Comparison of ENCODE assay signal across 8 cellular contexts in the genomic region with DNA sequence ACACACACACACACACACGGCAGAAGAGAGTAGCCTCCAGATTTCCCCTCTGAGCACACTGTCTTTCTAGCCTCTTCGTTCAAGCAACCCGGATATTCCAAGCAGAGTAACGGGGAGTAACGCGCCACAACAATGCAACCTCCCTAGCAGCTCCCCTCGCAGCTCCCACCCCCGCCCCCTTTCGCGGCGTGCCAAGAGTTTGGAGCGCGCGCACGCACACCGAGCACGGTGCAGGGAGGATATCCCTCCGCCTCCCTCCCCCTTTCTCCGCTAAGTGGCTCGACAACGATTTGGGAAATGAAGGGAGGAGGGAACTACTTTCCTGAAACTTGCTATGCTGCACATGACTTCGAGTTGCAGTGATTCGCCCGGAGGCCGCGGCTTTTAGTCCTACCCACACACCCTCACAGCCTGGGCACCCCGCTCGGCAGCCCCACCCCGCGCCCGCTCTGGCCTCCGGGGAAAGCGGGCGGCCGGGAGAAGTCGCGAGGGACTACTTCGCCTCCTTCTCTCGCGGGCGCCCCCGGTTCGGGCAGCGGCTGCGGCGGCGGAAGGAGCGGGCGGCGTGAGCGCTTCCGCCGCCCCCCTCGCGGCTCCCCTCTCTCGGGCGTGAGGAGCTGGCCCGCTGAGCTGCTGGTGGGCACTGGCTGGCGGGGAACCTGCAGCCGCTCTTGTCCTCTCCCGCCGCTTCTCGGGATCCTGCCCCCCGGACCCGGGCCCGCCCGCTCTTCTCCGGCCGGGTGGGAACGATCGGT. TPM values are rescaled to one million over a fixed set of nuclear protein-coding genes. Genes with fewer than 3 reads are reported as not detected.
DNase-seq lines count a peak whose midpoint lies in the region; ATAC-seq and TF ChIP-seq lines count a peak whose summit lies in the region.

No MANE protein-coding gene starts in this region.

- peaks cover 28% of the 10 kb centered on the region for H3K4me1 ChIP-seq in OCI-LY7 (ENCODE audit: insufficient read depth, low read length, poor library complexity, severe bottlenecking)

- H2AFZ ChIP-seq in OCI-LY7 (ENCODE audit: low read length) = peak overlapping the region; percentile 88

- H3K79me2 ChIP-seq in OCI-LY7 (ENCODE audit: insufficient read depth, low read depth, low read length) = peaks cover 35% of the 10 kb centered on the region

- intact Hi-C loops in CD4-positive, alpha-beta T cell (cut with DNase I, micrococcal nuclease) = loop anchor here (10.0 kb wide), 2 partner anchors 103 to 453 kb away; no protein-coding TSS in a partner anchor
- intact Hi-C loops in OCI-LY7 (cut with micrococcal nuclease; ENCODE audit: unreplicated experiment) = loop anchor here (1.0 to 5.0 kb wide), 5 partner anchors 60 to 249 kb away; no protein-coding TSS in a partner anchor

- CTCF ChIA-PET in CD4-positive, alpha-beta T cell (lab: Charles Lee) = interaction anchor here (0.6 kb wide), 1 partner anchor 1847 kb away, joined by 3 read pairs; no protein-coding TSS in a partner anchor
- CTCF ChIA-PET in OCI-LY7 (lab: Charles Lee; ENCODE audit: unreplicated experiment) = interaction anchor here (0.6 to 1.0 kb wide), 2 partner anchors 147 to 175 kb away, joined by 3 read pairs; no protein-coding TSS in a partner anchor

- no peaks in the 10 kb centered on the region for H3K9me3 ChIP-seq in CD4-positive, alpha-beta T cell (ENCODE audit: control insufficient read depth, low read length)
- H3K9me3 ChIP-seq in OCI-LY7 (ENCODE audit: low read length) = no peaks in the 10 kb centered on the region

- peaks cover 23% of the 10 kb centered on the region for H3K27me3 ChIP-seq in CD4-positive, alpha-beta T cell (ENCODE audit: control insufficient read depth, insufficient read depth, low read length)

- no peak overlapping the region for H3K27ac ChIP-seq in CD4-positive, alpha-beta T cell (ENCODE audit: low read depth, low read length)
- H3K27ac ChIP-seq in OCI-LY7 (ENCODE audit: low read depth, low read length, poor library complexity, severe bottlenecking) (peak overlapping the region; percentile 76), epithelial cell of prostate (peak overlapping the region; percentile 94)

- no peaks in the 10 kb centered on the region for H3K9me2 ChIP-seq in OCI-LY7 (ENCODE audit: insufficient read depth, low read length)

- H3K4me3 Mint-ChIP-seq in CD4-positive, alpha-beta T cell = peak overlapping the region; percentile 88

- TF ChIP-seq CTCF in CD4-positive, alpha-beta T cell (IDR thresholded peaks at IDR 0.05) = no peak
- peak; percentile 45 for TF ChIP-seq CTCF in OCI-LY7 (conservative IDR thresholded peaks at IDR 0.05; ENCODE audit: low read length)

- no peaks in the 10 kb centered on the region for H3K9me3 Mint-ChIP-seq in CD4-positive, alpha-beta T cell

- peaks cover 47% of the 10 kb centered on the region for H3K27me3 Mint-ChIP-seq in CD4-positive, alpha-beta T cell

- POLR2A ChIA-PET in CD4-positive, alpha-beta T cell (lab: Charles Lee) = interaction anchor here (1.0 to 1.4 kb wide), 4 partner anchors 9 to 202 kb away, joined by 3 to 6 read pairs (median 4); a partner anchor contains a TSS
- POLR2A ChIA-PET in OCI-LY7 (lab: Charles Lee) = interaction anchor here (0.7 to 2.6 kb wide), 19 partner anchors 8 to 183 kb away, joined by 3 to 18 read pairs (median 6); no protein-coding TSS in a partner anchor

- ATAC-seq in CD4-positive, alpha-beta T cell (ENCODE audit: poor library complexity) = peak; percentile 48
- ATAC-seq in GM19467 (IDR thresholded peaks at IDR 0.05; ENCODE audit: unreplicated experiment) = peak; percentile 43

- peak overlapping the region; percentile 89 for H3K4me2 ChIP-seq in OCI-LY7 (ENCODE audit: low read length)

- peaks cover 5% of the 10 kb centered on the region for H3K36me3 Mint-ChIP-seq in CD4-positive, alpha-beta T cell (ENCODE audit: low read depth)

- peaks cover 19% of the 10 kb centered on the region for H4K20me1 ChIP-seq in OCI-LY7 (ENCODE audit: insufficient read depth, low read length)

- H3K4me3 ChIP-seq in OCI-LY7 (ENCODE audit: low read depth, low read length, poor library complexity, severe bottlenecking) = peak overlapping the region; percentile 91

- peak; percentile 9 to 55 (median 34) for DNase-seq in CD4-positive, alpha-beta T cell
- DNase-seq in HUDEP-2 (lab: John Stamatoyannopoulos, UW; ENCODE audit: unreplicated experiment in 76 of 76) = peak; percentile 22 to 89 (median 78)
- peak; percentile 93 for DNase-seq in OCI-LY7 (ENCODE audit: low spot score)
- DNase-seq in activated T-cell treated with anti-CD3 and anti-CD28 coated beads for 48 hours (ENCODE audit: low read depth) = peak; percentile 61
- DNase-seq in epithelial cell of prostate (ENCODE audit: low read depth, low spot score) = peak; percentile 93
- DNase-seq in midbrain (lab: John Stamatoyannopoulos, UW) = peak; percentile 92
- DNase-seq in stimulated activated CD8-positive, alpha-beta memory T cell treated with anti-CD3 and anti-CD28 coated beads, Interleukin-2, amount 100 ng/mL, for 48 hours (ENCODE audit: low read depth in 2 of 2) = peak; percentile 57 to 58

- H3K4me1 Mint-ChIP-seq in CD4-positive, alpha-beta T cell (ENCODE audit: low read depth) = peaks cover 36% of the 10 kb centered on the region

- H3K36me3 ChIP-seq in OCI-LY7 (ENCODE audit: insufficient read depth, low read length) = no peaks in the 10 kb centered on the region

- peak overlapping the region; percentile 55 for H3K27ac Mint-ChIP-seq in CD4-positive, alpha-beta T cell

- no TSS peak for BruUV-seq in OCI-LY7 (replicated peaks; lab: Mats Ljungman, UMichigan)

RNA-seq across cellular contexts. Expression of a gene that starts 0.7 kb away (rescaled TPM):
- under 1 TPM; 0.03 to 0.05 TPM for total RNA-seq in CD4-positive, alpha-beta T cell
- 7.5 and 9.6 TPM in 2 replicates for total RNA-seq in OCI-LY7 (2014; rRNA removed; shearing (Covaris generic))
- 19.9 and 21.1 TPM in 2 replicates for total RNA-seq in OCI-LY7 (2022)

Comparison
In these comparisons a context has a peak if more than half of its experiments do, and no peak if none do; other contexts are left out.
1. DNase-seq: peak in every context shown above with its lines; median percentile 93 in OCI-LY7; 93 in epithelial cell of prostate; 92 in midbrain; 78 in HUDEP-2; 61 in activated T-cell treated with anti-CD3 and anti-CD28 coated beads for 48 hours; 58 in stimulated activated CD8-positive, alpha-beta memory T cell treated with anti-CD3 and anti-CD28 coated beads, Interleukin-2, amount 100 ng/mL, for 48 hours; 34 in CD4-positive, alpha-beta T cell.
2. RNA of a gene that starts 0.7 kb away (total RNA-seq): 7.5 to 21.1 TPM in OCI-LY7; 0.03 to 0.05 TPM in CD4-positive, alpha-beta T cell; every median in the first group is over 4 times any median in the second.